Comparison of ENCODE assay signal across 22 cellular contexts in genomic region chr6:163340201-163340887, GRCh38.
A peak's percentile ranks its signal among the peaks of the same experiment; 100 is the strongest.
DNase-seq lines count a peak whose midpoint lies in the region; ATAC-seq and TF ChIP-seq lines count a peak whose summit lies in the region.
"Had no signal": no experiment of that assay in that cellular context is flagged by ENCODE, and none has a peak within 500 bp of the region (broad histone marks: within the 10 kb centered on the region; RNA-seq: fewer than 3 reads in every experiment).

No MANE protein-coding gene starts in this region.

- H3K18ac ChIP-seq in H9 (ENCODE audit: insufficient read length, low read depth, low read length): no peak overlapping the region

- BruUV-seq in PC-3 (replicated peaks; lab: Mats Ljungman, UMichigan): no TSS peak

- H3K23ac ChIP-seq in H9 (ENCODE audit: insufficient read length, low read depth, low read length): no peak overlapping the region

- H2AFZ ChIP-seq in H9 (ENCODE audit: low read length) (no peak overlapping the region), PC-3 (ENCODE audit: low read length) (no peak overlapping the region)

- no peak overlapping the region for H2AK5ac ChIP-seq in H9 (ENCODE audit: insufficient read length, low read length)

- H3F3A ChIP-seq in PC-3 (ENCODE audit: low read length, unreplicated experiment): no peaks in the 10 kb centered on the region

- no peaks in the 10 kb centered on the region for H3K36me3 ChIP-seq in PC-3 (ENCODE audit: low read depth, low read length)
- H3K36me3 ChIP-seq: gastroesophageal sphincter, upper lobe of left lung had no signal

- H3K23me2 ChIP-seq in H9 (ENCODE audit: insufficient read length, low read depth, low read length, poor library complexity, severe bottlenecking): no peaks in the 10 kb centered on the region

- no CpG with 5 or more reads among the region's 19 CpGs for WGBS in H9 (ENCODE audit: extremely low coverage, insufficient read length, low lambda C conversion rate)

- no peak overlapping the region for H2BK15ac ChIP-seq in H9 (ENCODE audit: low read depth, low read length)

- no peaks in the 10 kb centered on the region for H3K79me1 ChIP-seq in H9 (ENCODE audit: insufficient read depth, low read depth, low read length, poor library complexity, severe bottlenecking)

- peaks cover 20% of the 10 kb centered on the region for H3K27me3 Mint-ChIP-seq in H9 (ENCODE audit: low read depth)

- peak; percentile 55 for TF ChIP-seq CTCF in H9 (conservative IDR thresholded peaks at IDR 0.05)
- TF ChIP-seq CTCF in PC-3 (conservative IDR thresholded peaks at IDR 0.05; ENCODE audit: low read depth, low read length): peak; percentile 31; the same call in 1 of the 2 replicates
- peak in 9 of 56 donors; percentile 9 to 38 (median 12) for TF ChIP-seq CTCF in dorsolateral prefrontal cortex (IDR thresholded peaks at IDR 0.05 in 54 of 56, conservative IDR thresholded peaks at IDR 0.05 in 2 of 56; ENCODE audit: low read depth in 1 of 56, partially characterized antibody in 56 of 56)

- H3K9me3 ChIP-seq in H9 (ENCODE audit: control insufficient read depth, low read depth, low read length) (no peaks in the 10 kb centered on the region), PC-3 (ENCODE audit: low read length) (no peaks in the 10 kb centered on the region)
- H3K9me3 ChIP-seq: gastroesophageal sphincter, upper lobe of left lung had no signal

- no peak overlapping the region for H4K8ac ChIP-seq in H9 (replicated peaks; ENCODE audit: insufficient read length, low read depth, low read length)

- no peak overlapping the region for H3K14ac ChIP-seq in H9 (ENCODE audit: insufficient read depth, low read length)

- H2BK120ac ChIP-seq in H9 (ENCODE audit: low read depth, low read length, poor library complexity, severe bottlenecking): no peak overlapping the region

- no peak overlapping the region for H3K4me3 Mint-ChIP-seq in H9
- H3K4me3 Mint-ChIP-seq: natural killer cell treated with Interleukin-12 subunit alpha and Interleukin-12 subunit beta and Interleukin-15 and Interleukin-18, amount 100 ng/mL, for 72 hours; stimulated activated naive CD8-positive, alpha-beta T cell treated with anti-CD3 and anti-CD28 coated beads, Interleukin-15, Interleukin-2, amounts not matched to agents 100 ng/mL and 50 ng/mL, for 24 hours had no signal

- H3T11ph ChIP-seq in H9 (ENCODE audit: low read length): no peak overlapping the region

- H3K4me1 Mint-ChIP-seq in H9: peaks cover 36 to 44% of the 10 kb centered on the region in 2 experiments

- no peak overlapping the region for H3K27ac ChIP-seq in H9 (ENCODE audit: insufficient read length, low read depth, low read length)
- H3K27ac ChIP-seq in PC-3 (ENCODE audit: low read length): no peak overlapping the region
- H3K27ac ChIP-seq in dorsolateral prefrontal cortex: peak overlapping the region; percentile 60 to 100 (median 97)

- H3K79me2 ChIP-seq in H9 (ENCODE audit: insufficient read depth, low read length) (no peaks in the 10 kb centered on the region), PC-3 (ENCODE audit: low read length) (no peaks in the 10 kb centered on the region)

- ATAC-seq in PC-3 (no peak), HG03095 (IDR thresholded peaks at IDR 0.05; ENCODE audit: unreplicated experiment) (no peak), HG03442 (IDR thresholded peaks at IDR 0.05; ENCODE audit: unreplicated experiment) (no peak)
- ATAC-seq: activated naive CD4-positive, alpha-beta T cell treated with anti-CD3 and anti-CD28 coated beads, Interleukin-2, amount 50 U/mL, for 72 hours; gastroesophageal sphincter; natural killer cell treated with Interleukin-12 subunit alpha and Interleukin-12 subunit beta and Interleukin-15 and Interleukin-18, amount 100 ng/mL, for 72 hours had no signal

- H3K27me3 ChIP-seq in H9 (ENCODE audit: insufficient read depth, low read length): no peaks in the 10 kb centered on the region; the same call in 1 of the 2 replicates
- H3K27me3 ChIP-seq in PC-3 (ENCODE audit: low read length): no peaks in the 10 kb centered on the region
- no peaks in the 10 kb centered on the region for H3K27me3 ChIP-seq in dorsolateral prefrontal cortex
- H3K27me3 ChIP-seq: gastroesophageal sphincter, upper lobe of left lung had no signal

- H3K27ac Mint-ChIP-seq in H9: no peak overlapping the region
- H3K27ac Mint-ChIP-seq: activated naive CD4-positive, alpha-beta T cell treated with anti-CD3 and anti-CD28 coated beads, Interleukin-2, amount 50 U/mL, for 72 hours; natural killer cell treated with Interleukin-12 subunit alpha and Interleukin-12 subunit beta and Interleukin-15 and Interleukin-18, amount 100 ng/mL, for 72 hours; progenitor cell of endocrine pancreas; stimulated activated naive CD8-positive, alpha-beta T cell treated with anti-CD3 and anti-CD28 coated beads, Interleukin-15, Interleukin-2, amounts not matched to agents 100 ng/mL and 50 ng/mL, for 24 hours had no signal

- H3K4me1 ChIP-seq in H9 (ENCODE audit: insufficient read depth, low read length) (no peaks in the 10 kb centered on the region; the same call in 1 of the 2 replicates), PC-3 (ENCODE audit: insufficient read depth, low read length) (no peaks in the 10 kb centered on the region)

- CTCF ChIA-PET in PC-3 (lab: Charles Lee): no interaction called here

- no peak overlapping the region for H2BK12ac ChIP-seq in H9 (ENCODE audit: insufficient read length, low read depth, low read length)

- H3K4me3 ChIP-seq in PC-3 (ENCODE audit: low read length) (no peak overlapping the region), dorsolateral prefrontal cortex (peak overlapping the region in 3 of 59 donors; percentile 2 to 36 (median 29))
- H3K4me3 ChIP-seq: gastroesophageal sphincter, upper lobe of left lung had no signal

- no peak overlapping the region for H2BK5ac ChIP-seq in H9 (ENCODE audit: insufficient read length, low read length)

- no peak overlapping the region for H3K56ac ChIP-seq in H9 (ENCODE audit: insufficient read length, low read depth, low read length)

- POLR2A ChIA-PET in PC-3 (lab: Charles Lee; ENCODE audit: unreplicated experiment): interaction anchor here (0.6 kb wide), 1 partner anchor 199 kb away, joined by 6 read pairs; no protein-coding TSS in a partner anchor

- no peaks in the 10 kb centered on the region for H3K9me2 ChIP-seq in PC-3 (replicated peaks; ENCODE audit: low read length)

- no peak overlapping the region for H4K91ac ChIP-seq in H9 (ENCODE audit: insufficient read length, low read depth, low read length)

- no peak overlapping the region for H2BK20ac ChIP-seq in H9 (ENCODE audit: low read depth, low read length, poor library complexity, severe bottlenecking)

- H3K4me2 ChIP-seq in H9 (ENCODE audit: insufficient read depth, insufficient read length, low read length) (no peak overlapping the region), PC-3 (ENCODE audit: low read length) (no peak overlapping the region)

- H4K20me1 ChIP-seq in H9 (ENCODE audit: control insufficient read depth, insufficient read depth, insufficient read length): no peaks in the 10 kb centered on the region
- H4K20me1 ChIP-seq in PC-3 (ENCODE audit: low read length): no peaks in the 10 kb centered on the region

- H3K36me3 Mint-ChIP-seq in H9 (ENCODE audit: insufficient read depth in 1 of 3, low read depth in 3 of 3): no peaks in the 10 kb centered on the region
- H3K36me3 Mint-ChIP-seq: activated naive CD4-positive, alpha-beta T cell treated with anti-CD3 and anti-CD28 coated beads, Interleukin-2, amount 50 U/mL, for 72 hours; natural killer cell treated with Interleukin-12 subunit alpha and Interleukin-12 subunit beta and Interleukin-15 and Interleukin-18, amount 100 ng/mL, for 72 hours had no signal

- intact Hi-C loops in PC-3 (cut with micrococcal nuclease) (no loop called here), dorsolateral prefrontal cortex (cut with DNase I) (no loop called here)

- H3K9ac ChIP-seq in H9 (ENCODE audit: extremely low read depth, insufficient read length, low read length): no peak overlapping the region
- H3K9ac ChIP-seq in PC-3 (ENCODE audit: low read length): no peak overlapping the region

- DNase-seq in H9: no peak
- DNase-seq in PC-3: no peak
- DNase-seq in dorsolateral prefrontal cortex: peak in 1 of 10 donors; percentile 33
- peak; percentile 75 for DNase-seq in pons (ENCODE audit: low spot score)
- DNase-seq in NCI-H1417 treated with DMSO at 0.1 percent for 48 hours (lab: John Stamatoyannopoulos, UW): no peak
- DNase-seq in T-helper 9 cell: no peak
- DNase-seq: DMS79; H7; Karpas-422; NCI-H1048; NCI-H2029 treated with DMSO at 0.1 percent for 48 hours; small intestine; stimulated activated CD4-positive, alpha-beta T cell treated with anti-CD3 and anti-CD28 coated beads, Interleukin-4, amount 100 ng/mL, for 24 hours; SW 1271; upper lobe of left lung had no signal

- no peak overlapping the region for H3K4ac ChIP-seq in H9 (ENCODE audit: low read depth, low read length)

- no peaks in the 10 kb centered on the region; a peak in 1 of 5 replicates for H3K9me3 Mint-ChIP-seq in H9
- H3K9me3 Mint-ChIP-seq: activated naive CD4-positive, alpha-beta T cell treated with anti-CD3 and anti-CD28 coated beads, Interleukin-2, amount 50 U/mL, for 72 hours; natural killer cell treated with Interleukin-12 subunit alpha and Interleukin-12 subunit beta and Interleukin-15 and Interleukin-18, amount 100 ng/mL, for 72 hours; stimulated activated naive CD8-positive, alpha-beta T cell treated with anti-CD3 and anti-CD28 coated beads, Interleukin-15, Interleukin-2, amounts not matched to agents 100 ng/mL and 50 ng/mL, for 24 hours had no signal

- H4K5ac ChIP-seq in H9 (ENCODE audit: insufficient read length, low read depth, low read length): no peak overlapping the region

Comparison
In these comparisons a context has a peak if more than half of its experiments do, and no peak if none do; other contexts are left out.
1. H3K27ac ChIP-seq: peak in dorsolateral prefrontal cortex (59 of 59); none in H9 (single experiment) and PC-3 (single experiment).